Comparison of ENCODE assay signal across 9 cellular contexts in genomic region chr19:3370214-3370720, GRCh38. TPM values are rescaled to one million over a fixed set of nuclear protein-coding genes. Genes with fewer than 3 reads are reported as not detected.
DNase-seq lines count a peak whose midpoint lies in the region; ATAC-seq and TF ChIP-seq lines count a peak whose summit lies in the region.
"Had no signal": no experiment of that assay in that cellular context is flagged by ENCODE, and none has a peak within 500 bp of the region (broad histone marks: within the 10 kb centered on the region; RNA-seq: fewer than 3 reads in every experiment).

No MANE protein-coding gene starts in this region.

- DNase-seq in activated naive CD4-positive, alpha-beta T cell treated with Interleukin-2 at 50 U/mL for 16 hours = no peak
- peak; percentile 72 for DNase-seq in cerebellum (ENCODE audit: low spot score)
- no peak for DNase-seq in transverse colon
- DNase-seq in erythroblast (lab: John Stamatoyannopoulos, UW) = no peak
- no peak for DNase-seq in activated CD8-positive, alpha-beta memory T cell treated with anti-CD3 and anti-CD28 coated beads, Interleukin-2, amount 10 ng/mL, durations not matched to agents 7 days and 5 days
- DNase-seq: effector CD8-positive, alpha-beta T cell had no signal

- H3K4me1 Mint-ChIP-seq in activated naive CD4-positive, alpha-beta T cell treated with anti-CD3 and anti-CD28 coated beads, Interleukin-2, amount 50 U/mL, for 24 hours = peaks cover 35% of the 10 kb centered on the region
- H3K4me1 Mint-ChIP-seq in activated CD8-positive, alpha-beta memory T cell treated with anti-CD3 and anti-CD28 coated beads, Interleukin-2, amount 10 ng/mL, durations not matched to agents 7 days and 5 days = peaks cover 15% of the 10 kb centered on the region

- no peaks in the 10 kb centered on the region for H3K27me3 Mint-ChIP-seq in activated naive CD4-positive, alpha-beta T cell treated with anti-CD3 and anti-CD28 coated beads, Interleukin-2, amount 50 U/mL, for 24 hours
- H3K27me3 Mint-ChIP-seq in activated CD8-positive, alpha-beta memory T cell treated with anti-CD3 and anti-CD28 coated beads, Interleukin-2, amount 10 ng/mL, durations not matched to agents 7 days and 5 days = peaks cover 18% of the 10 kb centered on the region

- 68 to 71% methylated on average over 8 to 14 of the region's 14 CpGs for WGBS in transverse colon (ENCODE audit: low coverage in 1 of 2), 2 donors

- H3K9me3 ChIP-seq in mucosa of stomach (ENCODE audit: control insufficient read depth, low read length) (no peaks in the 10 kb centered on the region), transverse colon (no peaks in the 10 kb centered on the region)

- peak overlapping the region; percentile 94 to 100 (median 97) for H3K27ac ChIP-seq in transverse colon

- H3K4me3 Mint-ChIP-seq in activated naive CD4-positive, alpha-beta T cell treated with anti-CD3 and anti-CD28 coated beads, Interleukin-2, amount 50 U/mL, for 24 hours = peak overlapping the region; percentile 19
- H3K4me3 Mint-ChIP-seq in activated CD8-positive, alpha-beta memory T cell treated with anti-CD3 and anti-CD28 coated beads, Interleukin-2, amount 10 ng/mL, durations not matched to agents 7 days and 5 days = no peak overlapping the region

- CTCF ChIA-PET in activated CD8-positive, alpha-beta memory T cell treated with anti-CD3 and anti-CD28 coated beads, Interleukin-2, amount 10 ng/mL, durations not matched to agents 7 days and 5 days (lab: Charles Lee) = no interaction called here

- H3K4me1 ChIP-seq in mucosa of stomach (ENCODE audit: control insufficient read depth, insufficient read depth, low read length) (peaks cover 53% of the 10 kb centered on the region), transverse colon (peaks cover 4 to 60% (median 37%) of the 10 kb centered on the region in 4 donors)

- no peak for TF ChIP-seq CTCF in transverse colon (IDR thresholded peaks at IDR 0.05)

- intact Hi-C loops in transverse colon (cut with DNase I; ENCODE audit: low total_unique reads) = no loop called here

- peak overlapping the region; percentile 36 for H3K27ac Mint-ChIP-seq in activated naive CD4-positive, alpha-beta T cell treated with anti-CD3 and anti-CD28 coated beads, Interleukin-2, amount 50 U/mL, for 24 hours
- H3K27ac Mint-ChIP-seq in activated CD8-positive, alpha-beta memory T cell treated with anti-CD3 and anti-CD28 coated beads, Interleukin-2, amount 10 ng/mL, durations not matched to agents 7 days and 5 days = no peak overlapping the region

- no peaks in the 10 kb centered on the region for H3K27me3 ChIP-seq in mucosa of stomach (ENCODE audit: control insufficient read depth, insufficient read depth, low read length)
- no peaks in the 10 kb centered on the region for H3K27me3 ChIP-seq in transverse colon

- H3K36me3 ChIP-seq in mucosa of stomach (ENCODE audit: control insufficient read depth, insufficient read depth, low read length) (no peaks in the 10 kb centered on the region), transverse colon (no peaks in the 10 kb centered on the region)

- H3K9me3 Mint-ChIP-seq in activated naive CD4-positive, alpha-beta T cell treated with anti-CD3 and anti-CD28 coated beads, Interleukin-2, amount 50 U/mL, for 24 hours = no peaks in the 10 kb centered on the region
- no peaks in the 10 kb centered on the region for H3K9me3 Mint-ChIP-seq in activated CD8-positive, alpha-beta memory T cell treated with anti-CD3 and anti-CD28 coated beads, Interleukin-2, amount 10 ng/mL, durations not matched to agents 7 days and 5 days (ENCODE audit: low read depth)

- no peak for TF ChIP-seq EP300 in transverse colon (IDR thresholded peaks at IDR 0.05; ENCODE audit: low read depth)

- H3K9ac ChIP-seq in mucosa of stomach (ENCODE audit: low read length) = peak overlapping the region; percentile 74

- ATAC-seq in GM18520 (IDR thresholded peaks at IDR 0.05; ENCODE audit: unreplicated experiment) = no peak
- ATAC-seq in activated CD8-positive, alpha-beta memory T cell treated with anti-CD3 and anti-CD28 coated beads, Interleukin-2, amount 10 ng/mL, durations not matched to agents 7 days and 5 days = no peak

- H3K36me3 Mint-ChIP-seq in activated naive CD4-positive, alpha-beta T cell treated with anti-CD3 and anti-CD28 coated beads, Interleukin-2, amount 50 U/mL, for 24 hours = no peaks in the 10 kb centered on the region
- H3K36me3 Mint-ChIP-seq in activated CD8-positive, alpha-beta memory T cell treated with anti-CD3 and anti-CD28 coated beads, Interleukin-2, amount 10 ng/mL, durations not matched to agents 7 days and 5 days = no peaks in the 10 kb centered on the region

- in situ Hi-C loops in transverse colon (cut with MboI; ENCODE audit: low pct_ligation_motif_present in 1 of 4, low pct_unique_long_range_greater_than_20kb in 1 of 4, low sequenced_read_pairs in 3 of 4) = no loop called here

- TF ChIP-seq POLR2A in transverse colon (IDR thresholded peaks at IDR 0.05) (no peak), erythroblast (IDR thresholded peaks at IDR 0.05; ENCODE audit: low read length) (no peak)

- H3K4me3 ChIP-seq in mucosa of stomach (ENCODE audit: low read length) = no peak overlapping the region
- H3K4me3 ChIP-seq in transverse colon = peak overlapping the region; percentile 21 to 77 (median 42)

RNA-seq across cellular contexts. Expression of gene NFIC, which starts 3.9 kb away (rescaled TPM):
- total RNA-seq in cerebellum (7.3 TPM), transverse colon (100 to 1,000 TPM in 1 of 4 donors, 10 to 100 TPM in 3; 39.9 to 145 (median 68.1) TPM)
- total RNA-seq in activated CD8-positive, alpha-beta memory T cell treated with anti-CD3 and anti-CD28 coated beads, Interleukin-2, amount 10 ng/mL, durations not matched to agents 7 days and 5 days = 10 to 100 TPM; 14.0 to 15.1 TPM
